ENCODE assay signal across 1 cellular context in genomic region chr5:128201065-128201926, GRCh38.
TF ChIP-seq lines count a peak whose summit lies in the region.

No MANE protein-coding gene starts in this region.

TF ChIP-seq in GM12878, 131 proteins besides CTCF, POLR2A, EP300 and RAD21 (continued from another document):
- TF ChIP-seq POU2F2 (IDR thresholded peaks at IDR 0.05; ENCODE audit: borderline replicate concordance, low read depth, low read length) (0 out of 3 replicates have a peak, but pooled peaks have one; percentile 38), BHLHE40 (IDR thresholded peaks at IDR 0.05; ENCODE audit: borderline replicate concordance in 1 of 2, low read depth in 2 of 2, low read length in 1 of 2) (peak; percentile 25 to 66; a peak in 2 of 4 replicates), MTA2 (IDR thresholded peaks at IDR 0.05; ENCODE audit: low read depth) (no peak), ZBED1 (IDR thresholded peaks at IDR 0.05; ENCODE audit: borderline replicate concordance) (no peak), CBX3 (IDR thresholded peaks at IDR 0.05; ENCODE audit: borderline replicate concordance, low read depth) (no peak), FOXM1 (IDR thresholded peaks at IDR 0.05; ENCODE audit: low read depth, low read length) (0 out of 2 replicates have a peak, but pooled peaks have one; percentile 30), ZBTB33 (IDR thresholded peaks at IDR 0.05) (no peak), CHD4 (IDR thresholded peaks at IDR 0.05) (no peak), CREB1 (IDR thresholded peaks at IDR 0.05; ENCODE audit: low read depth) (peak; percentile 43; the same call in 1 of the 2 replicates), SIX5 (IDR thresholded peaks at IDR 0.05; ENCODE audit: low read depth, low read length, severe bottlenecking) (no peak), ZBTB40 (IDR thresholded peaks at IDR 0.05; ENCODE audit: borderline replicate concordance) (no peak), NR2C2 (IDR thresholded peaks at IDR 0.05; ENCODE audit: borderline replicate concordance, control insufficient read depth, insufficient read length, low read depth) (no peak), KDM1A (IDR thresholded peaks at IDR 0.05; ENCODE audit: borderline replicate concordance) (no peak), TCF12 (IDR thresholded peaks at IDR 0.05; ENCODE audit: low read depth, low read length) (peak; percentile 87), STAT3 (IDR thresholded peaks at IDR 0.05; ENCODE audit: low read depth, low read length) (no peak), TCF3 (IDR thresholded peaks at IDR 0.05; ENCODE audit: borderline replicate concordance, insufficient read depth, low read depth, low read length) (peak; percentile 87), BCL11A (IDR thresholded peaks at IDR 0.05; ENCODE audit: low read depth, low read length) (no peak), MAX (IDR thresholded peaks at IDR 0.05; ENCODE audit: low read depth, low read length) (no peak), SIN3A (IDR thresholded peaks at IDR 0.05; ENCODE audit: low read depth, low read length) (no peak), CBX5 (IDR thresholded peaks at IDR 0.05; ENCODE audit: low read depth) (peak; percentile 64; the same call in 1 of the 2 replicates)
